16 cellular contexts compared by ENCODE assay signal in the genomic region with DNA sequence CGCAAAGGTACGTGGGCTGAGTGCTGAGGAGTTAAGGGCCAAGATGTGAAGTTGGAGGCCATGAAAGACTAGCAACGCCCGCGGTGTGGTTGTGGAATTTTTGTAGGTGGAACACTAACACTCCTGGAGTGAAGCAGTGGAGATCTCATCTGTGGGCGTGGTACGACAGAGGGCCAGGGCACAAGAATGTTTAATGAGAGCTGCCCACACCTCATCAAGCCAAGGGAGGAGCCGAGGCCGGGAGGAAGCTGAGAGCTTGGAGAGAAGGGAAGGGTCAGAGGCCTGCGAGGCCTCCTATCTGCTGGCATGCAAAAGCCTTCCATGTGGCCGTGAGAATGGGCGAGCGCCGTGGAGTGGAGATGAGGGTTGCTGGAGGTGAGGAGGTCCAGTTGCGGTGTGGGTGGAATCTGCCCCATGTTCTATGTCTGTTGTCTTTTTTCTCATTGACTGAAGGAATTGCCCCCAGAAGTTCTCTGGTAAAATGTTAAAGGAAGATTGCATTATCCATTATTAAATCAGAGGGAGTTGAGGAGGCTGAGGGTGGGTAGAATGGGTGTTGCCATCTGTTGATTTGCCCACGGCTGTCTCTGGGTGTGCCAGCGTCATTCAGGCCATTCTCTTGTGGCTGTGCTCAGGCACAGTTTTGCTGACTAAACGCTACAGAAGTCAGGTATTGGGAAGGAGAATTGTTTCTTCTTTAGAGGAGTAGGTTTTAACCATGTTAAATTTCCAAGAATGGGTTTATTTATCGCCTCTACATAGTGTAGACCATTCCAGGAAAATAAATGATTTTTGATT.
"Had no signal": no experiment of that assay in that cellular context is flagged by ENCODE, and none has a peak within 500 bp of the region (broad histone marks: within the 10 kb centered on the region; RNA-seq: fewer than 3 reads in every experiment).

No MANE protein-coding gene starts in this region.

- DNase-seq: activated CD4-positive, CD25-positive, alpha-beta regulatory T cell treated with anti-CD3 and anti-CD28 coated beads, Interleukin-2, amount 50 U/mL, for 72 hours; activated naive CD4-positive, alpha-beta T cell treated with anti-CD3 and anti-CD28 coated beads, Interleukin-2, amount 10 ng/mL, durations not matched to agents 7 days and 5 days; activated T-cell treated with anti-CD3 and anti-CD28 coated beads, Interleukin-2, amount 50 U/mL, for 1 hour; central memory CD4-positive, alpha-beta T cell; effector CD4-positive, alpha-beta T cell; foreskin fibroblast; hippocampal formation; naive thymus-derived CD4-positive, alpha-beta T cell; stimulated activated CD4-positive, alpha-beta T cell treated with anti-CD3 and anti-CD28 coated beads, Interleukin-15, amount 100 ng/mL, for 24 hours; stimulated activated CD4-positive, alpha-beta T cell treated with anti-CD3 and anti-CD28 coated beads, Interleukin-4, amount 100 ng/mL, for 24 hours; stimulated activated CD8-positive, alpha-beta memory T cell treated with anti-CD3 and anti-CD28 coated beads, Interleukin-4, amount 100 ng/mL, for 48 hours; stimulated activated naive CD8-positive, alpha-beta T cell treated with anti-CD3 and anti-CD28 coated beads, Interleukin-15, Interleukin-2, amounts not matched to agents 100 U/mL and 50 U/mL, for 24 hours; T-helper 9 cell had no signal

- ATAC-seq: naive thymus-derived CD4-positive, alpha-beta T cell; stimulated activated naive CD8-positive, alpha-beta T cell treated with anti-CD3 and anti-CD28 coated beads, Interleukin-15, Interleukin-2, amounts not matched to agents 100 U/mL and 50 U/mL, for 24 hours had no signal

- H3K9me3 ChIP-seq: neutrophil had no signal

- H3K27ac ChIP-seq: coronary artery, neutrophil, skin epidermis had no signal

- H3K36me3 ChIP-seq: neutrophil had no signal

- H3K4me3 ChIP-seq: coronary artery, skin epidermis had no signal
